1 cellular context compared by ENCODE assay signal in the genomic region with DNA sequence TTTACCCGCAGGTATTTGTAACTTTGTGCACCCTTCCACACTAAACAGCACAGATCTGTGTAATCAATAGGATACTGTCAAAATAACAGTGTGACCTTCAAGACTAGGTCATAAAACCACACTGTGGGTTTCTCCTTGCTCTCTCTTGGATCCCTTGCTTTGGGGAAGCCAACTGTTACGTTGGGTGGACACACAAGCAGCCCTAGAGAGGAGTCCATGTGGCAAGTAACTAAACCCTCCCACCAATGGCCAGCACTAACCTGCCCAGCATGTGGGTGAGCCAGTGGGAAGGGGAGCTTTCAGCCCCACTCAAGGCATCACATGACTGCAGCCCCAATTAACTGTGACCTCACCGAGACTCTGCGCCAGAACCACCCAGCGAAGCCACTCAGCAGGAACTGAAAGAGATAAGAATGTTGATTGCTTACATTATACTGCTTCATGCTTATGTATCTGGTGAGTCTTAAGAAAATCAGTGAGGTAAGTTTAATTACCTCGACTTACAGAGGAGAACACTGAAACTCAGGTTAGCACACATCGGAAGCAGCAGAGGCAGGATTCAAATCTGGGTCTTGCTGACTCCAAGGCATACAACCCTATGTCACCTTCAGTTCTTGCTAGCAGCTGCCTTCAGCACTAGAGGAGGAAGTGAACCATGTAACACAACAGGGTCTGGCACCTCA.
TF ChIP-seq lines count a peak whose summit lies in the region.

No MANE protein-coding gene starts in this region.

TF ChIP-seq in HEK293, 187 proteins besides CTCF, POLR2A, EP300 and RAD21 (continued from another document):
- TF ChIP-seq PRDM2 (tag by site-specific recombination; IDR thresholded peaks at IDR 0.05; ENCODE audit: borderline replicate concordance) (no peak), GLIS2 (tag by site-specific recombination; IDR thresholded peaks at IDR 0.05) (peak; percentile 66), ZNF580 (tag by site-specific recombination; IDR thresholded peaks at IDR 0.05) (0 out of 2 replicates have a peak, but pooled peaks have one; percentile 13), ZNF654 (tag by site-specific recombination; IDR thresholded peaks at IDR 0.05; ENCODE audit: low read depth) (no peak), ZEB2 (tag by site-specific recombination; IDR thresholded peaks at IDR 0.05) (no peak; the same call in none of the 2 replicates), ZNF514 (tag by site-specific recombination; IDR thresholded peaks at IDR 0.05) (no peak), YY1 (tag by site-specific recombination; IDR thresholded peaks at IDR 0.05) (no peak), ZNF266 (tag by site-specific recombination; IDR thresholded peaks at IDR 0.05; ENCODE audit: low read depth) (no peak), KLF7 (tag by site-specific recombination; IDR thresholded peaks at IDR 0.05; ENCODE audit: borderline replicate concordance) (no peak; the same call in 1 of the 2 replicates), SETDB1 (IDR thresholded peaks at IDR 0.05; ENCODE audit: insufficient read length, low read length) (peak; percentile 12), GFI1B (tag by site-specific recombination; IDR thresholded peaks at IDR 0.05) (no peak), SP7 (tag by site-specific recombination; IDR thresholded peaks at IDR 0.05) (peak; percentile 52), ZNF596 (tag by site-specific recombination; IDR thresholded peaks at IDR 0.05) (no peak), MEIS1 (CRISPR knock-in tag; IDR thresholded peaks at IDR 0.05; ENCODE audit: borderline replicate concordance) (no peak), ZBTB49 (tag by site-specific recombination; IDR thresholded peaks at IDR 0.05; ENCODE audit: low read depth) (no peak), FEZF1 (tag by site-specific recombination; IDR thresholded peaks at IDR 0.05) (0 out of 2 replicates have a peak, but pooled peaks have one; percentile 23), RBAK (tag by site-specific recombination; IDR thresholded peaks at IDR 0.05) (no peak), ZNF48 (tag by site-specific recombination; IDR thresholded peaks at IDR 0.05) (no peak), ZBTB8A (tag by site-specific recombination; IDR thresholded peaks at IDR 0.05) (peak; percentile 83), ZNF629 (tag by site-specific recombination; IDR thresholded peaks at IDR 0.05) (peak; percentile 98), ZBTB21 (tag by site-specific recombination; IDR thresholded peaks at IDR 0.05) (peak; percentile 96), ZIC2 (tag by site-specific recombination; IDR thresholded peaks at IDR 0.05) (peak; percentile 86), ZNF658 (tag by site-specific recombination; IDR thresholded peaks at IDR 0.05) (no peak), TCF7L2 (IDR thresholded peaks at IDR 0.05; ENCODE audit: borderline replicate concordance, low read depth, low read length) (no peak), ZNF501 (tag by site-specific recombination; IDR thresholded peaks at IDR 0.05) (peak; percentile 66; the same call in 1 of the 2 replicates)
- TF ChIP-seq, protein P1, sequence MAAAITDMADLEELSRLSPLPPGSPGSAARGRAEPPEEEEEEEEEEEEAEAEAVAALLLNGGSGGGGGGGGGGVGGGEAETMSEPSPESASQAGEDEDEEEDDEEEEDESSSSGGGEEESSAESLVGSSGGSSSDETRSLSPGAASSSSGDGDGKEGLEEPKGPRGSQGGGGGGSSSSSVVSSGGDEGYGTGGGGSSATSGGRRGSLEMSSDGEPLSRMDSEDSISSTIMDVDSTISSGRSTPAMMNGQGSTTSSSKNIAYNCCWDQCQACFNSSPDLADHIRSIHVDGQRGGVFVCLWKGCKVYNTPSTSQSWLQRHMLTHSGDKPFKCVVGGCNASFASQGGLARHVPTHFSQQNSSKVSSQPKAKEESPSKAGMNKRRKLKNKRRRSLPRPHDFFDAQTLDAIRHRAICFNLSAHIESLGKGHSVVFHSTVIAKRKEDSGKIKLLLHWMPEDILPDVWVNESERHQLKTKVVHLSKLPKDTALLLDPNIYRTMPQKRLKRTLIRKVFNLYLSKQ (tag by site-specific recombination; IDR thresholded peaks at IDR 0.05; ENCODE audit: borderline replicate concordance): no peak
